In genomic region chr16:75241955-75242354, GRCh38 we compare ENCODE assay signal across 17 cellular contexts. TPM values are rescaled to one million over a fixed set of nuclear protein-coding genes. Genes with fewer than 3 reads are reported as not detected.
"Had no signal": no experiment of that assay in that cellular context is flagged by ENCODE, and none has a peak within 500 bp of the region (broad histone marks: within the 10 kb centered on the region; RNA-seq: fewer than 3 reads in every experiment).

No MANE protein-coding gene starts in this region.

- H3K27me3 Mint-ChIP-seq: activated T-helper 17 cell treated with anti-CD3 and anti-CD28 coated beads, Interleukin-2, amount 50 U/mL, for 72 hours had no signal

- H2AFZ ChIP-seq: neural progenitor cell had no signal

- DNase-seq: activated CD4-positive, alpha-beta T cell treated with anti-CD3 and anti-CD28 coated beads for 48 hours; activated CD8-positive, alpha-beta memory T cell treated with anti-CD3 and anti-CD28 coated beads for 24 hours; activated naive CD4-positive, alpha-beta T cell treated with anti-CD3 and anti-CD28 coated beads, Interleukin-2, amount 10 ng/mL, durations not matched to agents 7 days and 5 days; cerebellar nuclear complex; esophagus squamous epithelium; heart right ventricle had no signal

- H3K9me3 Mint-ChIP-seq: activated naive CD4-positive, alpha-beta T cell treated with anti-CD3 and anti-CD28 coated beads, Interleukin-2, amount 10 ng/mL, durations not matched to agents 7 days and 5 days; activated T-helper 17 cell treated with anti-CD3 and anti-CD28 coated beads, Interleukin-2, amount 50 U/mL, for 72 hours; brain; neural progenitor cell; stimulated activated effector memory CD8-positive, alpha-beta T cell treated with anti-CD3 and anti-CD28 coated beads, Interleukin-12 subunit alpha, Interleukin-12 subunit beta, amount 100 ng/mL, for 72 hours had no signal

- H3K4me3 Mint-ChIP-seq: activated naive CD4-positive, alpha-beta T cell treated with anti-CD3 and anti-CD28 coated beads, Interleukin-2, amount 10 ng/mL, durations not matched to agents 7 days and 5 days; activated T-helper 17 cell treated with anti-CD3 and anti-CD28 coated beads, Interleukin-2, amount 50 U/mL, for 72 hours; brain; neural progenitor cell; stimulated activated effector memory CD8-positive, alpha-beta T cell treated with anti-CD3 and anti-CD28 coated beads, Interleukin-12 subunit alpha, Interleukin-12 subunit beta, amount 100 ng/mL, for 72 hours had no signal

- H3K27ac ChIP-seq: esophagus squamous epithelium, neural progenitor cell, suprapubic skin had no signal

- H3K36me3 Mint-ChIP-seq: activated naive CD4-positive, alpha-beta T cell treated with anti-CD3 and anti-CD28 coated beads, Interleukin-2, amount 10 ng/mL, durations not matched to agents 7 days and 5 days; stimulated activated effector memory CD8-positive, alpha-beta T cell treated with anti-CD3 and anti-CD28 coated beads, Interleukin-12 subunit alpha, Interleukin-12 subunit beta, amount 100 ng/mL, for 72 hours had no signal

- H3K27ac Mint-ChIP-seq: activated naive CD4-positive, alpha-beta T cell treated with anti-CD3 and anti-CD28 coated beads, Interleukin-2, amount 10 ng/mL, durations not matched to agents 7 days and 5 days; activated T-helper 17 cell treated with anti-CD3 and anti-CD28 coated beads, Interleukin-2, amount 50 U/mL, for 72 hours; neural progenitor cell; stimulated activated effector memory CD8-positive, alpha-beta T cell treated with anti-CD3 and anti-CD28 coated beads, Interleukin-12 subunit alpha, Interleukin-12 subunit beta, amount 100 ng/mL, for 72 hours had no signal

- H3K27me3 ChIP-seq: esophagus squamous epithelium, neural progenitor cell, suprapubic skin had no signal

- H3K36me3 ChIP-seq: neural progenitor cell had no signal

- FAIRE-seq: endometrium, islet of Langerhans had no signal

- H3K4me2 ChIP-seq: neural progenitor cell had no signal

- H3K4me3 ChIP-seq: esophagus squamous epithelium, heart right ventricle, neural progenitor cell, suprapubic skin had no signal

- H3K4me1 Mint-ChIP-seq: activated T-helper 17 cell treated with anti-CD3 and anti-CD28 coated beads, Interleukin-2, amount 50 U/mL, for 72 hours had no signal

- H3K9ac ChIP-seq: neural progenitor cell had no signal

- H3K9me3 ChIP-seq: esophagus squamous epithelium, heart right ventricle, suprapubic skin had no signal

- ATAC-seq: activated T-helper 17 cell treated with anti-CD3 and anti-CD28 coated beads, Interleukin-2, amount 50 U/mL, for 72 hours; heart right ventricle; left lobe of liver; right cardiac atrium; stimulated activated effector memory CD8-positive, alpha-beta T cell treated with anti-CD3 and anti-CD28 coated beads, Interleukin-12 subunit alpha, Interleukin-12 subunit beta, amount 100 ng/mL, for 72 hours had no signal

RNA-seq across cellular contexts. Expression of gene BCAR1, which starts 9.5 kb away (rescaled TPM):
- total RNA-seq: T-helper 1 cell treated with Interleukin-12 subunit alpha and Interleukin-12 subunit beta and Interleukin-4 antibody, amounts not matched to agents 30 ng/mL and 1 ng/mL, for 36 hours had no signal

RNA-seq across cellular contexts. Expression of gene CTRB1, which starts 23.2 kb away (rescaled TPM):
- total RNA-seq: activated T-helper 17 cell treated with anti-CD3 and anti-CD28 coated beads, Interleukin-2, amount 50 U/mL, for 72 hours; esophagus squamous epithelium; suprapubic skin; T-helper 1 cell treated with Interleukin-12 subunit alpha and Interleukin-12 subunit beta and Interleukin-4 antibody, amounts not matched to agents 30 ng/mL and 1 ng/mL, for 36 hours; urinary bladder had no signal

RNA-seq across cellular contexts. Expression of gene CTRB2, which starts 35.0 kb away (rescaled TPM):
- total RNA-seq: activated T-helper 17 cell treated with anti-CD3 and anti-CD28 coated beads, Interleukin-2, amount 50 U/mL, for 72 hours; esophagus squamous epithelium; suprapubic skin; T-helper 1 cell treated with Interleukin-12 subunit alpha and Interleukin-12 subunit beta and Interleukin-4 antibody, amounts not matched to agents 30 ng/mL and 1 ng/mL, for 36 hours; urinary bladder had no signal
